In genomic region chr5:87190687-87191086, GRCh38 we compare ENCODE assay signal across 14 cellular contexts.
DNase-seq lines count a peak whose midpoint lies in the region; ATAC-seq and TF ChIP-seq lines count a peak whose summit lies in the region.
"Had no signal": no experiment of that assay in that cellular context is flagged by ENCODE, and none has a peak within 500 bp of the region (broad histone marks: within the 10 kb centered on the region; RNA-seq: fewer than 3 reads in every experiment).

No MANE protein-coding gene starts in this region.

- peaks cover 6% of the 10 kb centered on the region; the same call in 1 of the 2 replicates for H3K4me1 ChIP-seq in SJCRH30

- in situ Hi-C loops in GM13976 (cut with MboI; ENCODE audit: low sequenced_read_pairs, unreplicated experiment): no loop called here

- no peaks in the 10 kb centered on the region for H3K9me3 ChIP-seq in SJCRH30 (replicated peaks)
- H3K9me3 ChIP-seq: tibial artery had no signal

- no peak overlapping the region for H3K27ac ChIP-seq in SJCRH30
- H3K27ac ChIP-seq: tibial artery had no signal

- no peaks in the 10 kb centered on the region for H3K36me3 ChIP-seq in SJCRH30
- H3K36me3 ChIP-seq: tibial artery had no signal

- H3K4me3 ChIP-seq in SJCRH30: no peak overlapping the region
- H3K4me3 ChIP-seq: tibial artery had no signal

- DNase-seq in GM13976 (ENCODE audit: low spot score) (peak; percentile 20), SJCRH30 (no peak), T1000 (lab: John Stamatoyannopoulos, UW) (no peak)
- DNase-seq in effector CD8-positive, alpha-beta T cell (lab: John Stamatoyannopoulos, UW): no peak
- DNase-seq: activated CD4-positive, alpha-beta memory T cell treated with anti-CD3 and anti-CD28 coated beads for 36 hours; amygdala; HFFc6; NCI-H2171; SIG-M5; tibial artery had no signal

- TF ChIP-seq CTCF in GM13976 (IDR thresholded peaks at IDR 0.05; ENCODE audit: borderline replicate concordance, control extremely low read depth, extremely low read depth, insufficient read depth, missing control alignments): no peak

- H3K27me3 ChIP-seq in SJCRH30: no peaks in the 10 kb centered on the region
- H3K27me3 ChIP-seq: tibial artery had no signal

- ATAC-seq in GM19468 (IDR thresholded peaks at IDR 0.05; ENCODE audit: extremely low read depth, unreplicated experiment) (peak; percentile 50), HG02852 (IDR thresholded peaks at IDR 0.05; ENCODE audit: unreplicated experiment) (peak; percentile 68), HG03521 (IDR thresholded peaks at IDR 0.05; ENCODE audit: unreplicated experiment) (peak; percentile 47), esophagus mucosa (no peak)
